ENCODE assay signal across 1 cellular context in the genomic region with DNA sequence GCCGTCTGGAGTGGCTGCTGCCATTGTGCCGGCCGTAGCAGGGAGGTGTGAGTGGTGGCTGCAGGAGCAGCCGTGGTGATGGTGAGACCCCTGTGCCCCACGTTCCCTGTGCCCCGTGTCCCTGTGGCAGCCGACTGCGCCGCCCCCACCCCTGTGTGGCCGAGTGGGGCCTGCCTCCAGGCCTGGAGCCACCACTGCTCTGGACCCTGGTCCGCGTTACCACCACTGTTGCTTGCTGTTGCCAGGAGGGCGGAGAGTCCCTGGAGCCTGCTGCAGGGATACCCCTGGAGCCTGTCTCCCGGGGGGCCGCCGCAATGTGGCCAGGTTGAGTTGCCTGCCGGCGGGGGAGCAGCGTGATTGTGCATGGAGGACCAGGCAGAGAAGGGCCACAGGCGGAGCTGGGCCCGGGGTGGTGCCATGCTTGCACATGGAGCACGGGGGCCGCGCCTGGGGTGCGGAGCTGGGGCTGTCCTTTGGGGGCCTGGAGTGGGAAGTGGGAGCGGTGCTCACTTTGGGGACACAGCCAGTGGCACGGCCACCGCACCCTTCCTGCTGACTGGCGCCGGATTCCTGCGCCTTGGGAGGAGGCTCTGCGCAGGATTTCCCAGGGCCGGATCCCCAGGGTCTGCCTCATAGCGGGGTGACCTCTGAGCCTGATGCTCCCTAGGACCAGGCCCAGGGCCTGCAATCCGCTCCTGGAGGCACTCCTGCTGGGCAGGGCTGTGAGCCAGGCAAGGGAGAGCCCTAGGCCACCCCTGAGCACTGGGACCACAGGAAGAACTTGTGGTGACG.
TF ChIP-seq lines count a peak whose summit lies in the region.

No MANE protein-coding gene starts in this region.

TF ChIP-seq in H1, 55 proteins besides CTCF, POLR2A, EP300 and RAD21:
- TF ChIP-seq USF2 (IDR thresholded peaks at IDR 0.05; ENCODE audit: low read length): no peak
- no peak for TF ChIP-seq CEBPB (IDR thresholded peaks at IDR 0.05; ENCODE audit: low read depth, low read length)
- no peak for TF ChIP-seq NANOG (IDR thresholded peaks at IDR 0.05; ENCODE audit: insufficient read depth, low read depth, low read length, poor library complexity, severe bottlenecking)
- no peak for TF ChIP-seq GABPA (IDR thresholded peaks at IDR 0.05; ENCODE audit: borderline replicate concordance, insufficient read depth, low read length)
- no peak for TF ChIP-seq HDAC2 (IDR thresholded peaks at IDR 0.05; ENCODE audit: borderline replicate concordance in 1 of 2, low read depth in 2 of 2, low read length in 2 of 2)
